ENCODE assay signal across 20 cellular contexts in the genomic region with DNA sequence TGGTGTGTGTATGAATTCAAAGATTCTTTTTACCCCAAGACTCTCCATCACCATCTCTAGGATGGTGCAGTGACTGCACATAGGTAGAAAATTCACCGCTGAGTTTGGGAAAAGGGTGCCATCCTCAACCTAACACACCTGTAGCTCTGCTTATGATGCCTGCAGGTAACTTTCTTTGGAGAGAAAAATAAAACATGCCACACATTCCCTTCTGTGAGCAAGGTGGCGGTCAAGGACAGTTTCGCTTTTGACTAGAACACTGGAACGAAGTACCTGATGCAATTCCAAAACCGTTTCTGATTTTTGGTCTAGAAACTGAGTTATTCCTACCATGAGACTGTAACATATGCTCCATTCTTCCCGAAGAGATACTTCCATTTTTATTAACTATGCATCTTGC.
A peak's percentile ranks its signal among the peaks of the same experiment; 100 is the strongest.
DNase-seq lines count a peak whose midpoint lies in the region; ATAC-seq, FAIRE-seq and TF ChIP-seq lines count a peak whose summit lies in the region.
"Had no signal": no experiment of that assay in that cellular context is flagged by ENCODE, and none has a peak within 500 bp of the region (broad histone marks: within the 10 kb centered on the region; RNA-seq: fewer than 3 reads in every experiment).

No MANE protein-coding gene starts in this region.

- H3K79me2 ChIP-seq in parathyroid adenoma, result no peaks in the 10 kb centered on the region

- H3K27me3 ChIP-seq in RWPE2 (ENCODE audit: insufficient read depth, poor library complexity, severe bottlenecking) (no peaks in the 10 kb centered on the region), parathyroid adenoma (ENCODE audit: control insufficient read depth, insufficient read depth, low read length) (no peaks in the 10 kb centered on the region)
- H3K27me3 ChIP-seq: Peyer's patch, SJSA1 had no signal

- in situ Hi-C loops in GM13976 (cut with MboI; ENCODE audit: low sequenced_read_pairs, unreplicated experiment), result no loop called here

- H3K4me2 ChIP-seq in A549 (0 out of 3 replicates have a peak overlapping the region, but pooled peaks have one; percentile 18), parathyroid adenoma (ENCODE audit: low read length) (peak overlapping the region; percentile 40)

- H3K27ac ChIP-seq in A549 (no peak overlapping the region), RWPE2 (ENCODE audit: poor library complexity, severe bottlenecking) (no peak overlapping the region), kidney (ENCODE audit: low read depth in 2 of 2, low read length in 2 of 2) (no peak overlapping the region), parathyroid adenoma (no peak overlapping the region), substantia nigra (ENCODE audit: low read depth, low read length, poor library complexity, severe bottlenecking) (no peak overlapping the region)
- H3K27ac ChIP-seq: Peyer's patch, SJSA1 had no signal

- H3K9me3 ChIP-seq in A549 (no peaks in the 10 kb centered on the region), RWPE2 (ENCODE audit: severe bottlenecking) (no peaks in the 10 kb centered on the region), kidney (ENCODE audit: control insufficient read depth in 1 of 2, low read length in 2 of 2) (no peaks in the 10 kb centered on the region), parathyroid adenoma (ENCODE audit: control insufficient read depth, low read length) (no peaks in the 10 kb centered on the region)
- H3K9me3 ChIP-seq: Peyer's patch had no signal

- no peak overlapping the region for H2AFZ ChIP-seq in parathyroid adenoma

- H3K9ac ChIP-seq in kidney (ENCODE audit: low read length in 2 of 2) (no peak overlapping the region), parathyroid adenoma (no peak overlapping the region)

- ATAC-seq in A549 (no peak), RWPE2 (ENCODE audit: low read depth) (no peak), HG03108 (IDR thresholded peaks at IDR 0.05; ENCODE audit: unreplicated experiment) (no peak), GM21381 (IDR thresholded peaks at IDR 0.05; ENCODE audit: unreplicated experiment) (no peak)
- ATAC-seq: Right ventricle myocardium inferior had no signal

- 23% methylated on average over 6 of the region's 6 CpGs for WGBS in A549 (ENCODE audit: missing lambda C conversion rate)

- POLR2A ChIA-PET in A549 (lab: Yijun Ruan, JAX), result no interaction called here

- CTCF ChIA-PET in A549 (lab: Yijun Ruan, JAX), result no interaction called here

- DNase-seq in A549 (ENCODE audit: low read depth in 1 of 2, low spot score in 1 of 2) (no peak), RWPE2 (ENCODE audit: low spot score) (no peak), kidney (no peak), substantia nigra (lab: John Stamatoyannopoulos, UW) (no peak), GM13976 (ENCODE audit: low spot score) (no peak)
- DNase-seq: GOT3, NCI-H1092 treated with DMSO at 0.1 percent for 48 hours, NCI-H1436 treated with DMSO at 0.1 percent for 48 hours, NCI-H2029, NCI-H2227 treated with DMSO at 0.1 percent for 48 hours, NCI-H510A, Peyer's patch had no signal

- FAIRE-seq in A549 (lab: Jason Lieb, UNC), result no peak
- FAIRE-seq in kidney (lab: Jason Lieb, UNC), result no peak
- FAIRE-seq: G401.6, GM12892, GM18507 had no signal

- H3K4me3 ChIP-seq in A549 (no peak overlapping the region), RWPE2 (ENCODE audit: severe bottlenecking) (no peak overlapping the region), kidney (ENCODE audit: low read length in 2 of 2) (no peak overlapping the region), parathyroid adenoma (ENCODE audit: low read depth, low read length) (no peak overlapping the region)
- H3K4me3 ChIP-seq: Peyer's patch, SJSA1 had no signal

- no peak for TF ChIP-seq EP300 in A549 (IDR thresholded peaks at IDR 0.05)

- TF ChIP-seq CTCF in A549 (IDR thresholded peaks at IDR 0.05), result no peak
- peak; percentile 11 for TF ChIP-seq CTCF in RWPE2 (IDR thresholded peaks at IDR 0.05; ENCODE audit: poor library complexity, severe bottlenecking)
- TF ChIP-seq CTCF in kidney (IDR thresholded peaks at IDR 0.05; ENCODE audit: borderline replicate concordance, extremely low read depth, insufficient read depth), result peak; percentile 24
- no peak for TF ChIP-seq CTCF in parathyroid adenoma (IDR thresholded peaks at IDR 0.05)
- TF ChIP-seq CTCF in GM13976 (IDR thresholded peaks at IDR 0.05; ENCODE audit: borderline replicate concordance, control extremely low read depth, extremely low read depth, insufficient read depth, missing control alignments), result no peak

- no peak for TF ChIP-seq RAD21 in A549 (conservative IDR thresholded peaks at IDR 0.05 in 1 of 2, IDR thresholded peaks at IDR 0.05 in 1 of 2)

- no peak for TF ChIP-seq POLR2A in A549 (IDR thresholded peaks at IDR 0.05; ENCODE audit: low read length)

- intact Hi-C loops in kidney (cut with DNase I), result no loop called here

- H3K36me3 ChIP-seq in RWPE2 (ENCODE audit: low read depth) (no peaks in the 10 kb centered on the region), kidney (ENCODE audit: control insufficient read depth in 1 of 2, insufficient read depth in 2 of 2, low read length in 2 of 2) (no peaks in the 10 kb centered on the region), parathyroid adenoma (ENCODE audit: control insufficient read depth, insufficient read depth, low read length) (no peaks in the 10 kb centered on the region)
- H3K36me3 ChIP-seq: Peyer's patch, SJSA1 had no signal

- H3K4me1 ChIP-seq in A549 (no peaks in the 10 kb centered on the region), RWPE2 (ENCODE audit: insufficient read depth, poor library complexity, severe bottlenecking) (no peaks in the 10 kb centered on the region), kidney (ENCODE audit: control insufficient read depth in 1 of 2, insufficient read depth in 1 of 2, low read depth in 1 of 2, low read length in 2 of 2) (no peaks in the 10 kb centered on the region), parathyroid adenoma (peaks cover 4% of the 10 kb centered on the region)
- H3K4me1 ChIP-seq: Peyer's patch, SJSA1 had no signal

TF ChIP-seq in A549, 52 proteins besides CTCF, POLR2A, EP300 and RAD21:
- TF ChIP-seq FOSL2 (IDR thresholded peaks at IDR 0.05), result no peak
- no peak for TF ChIP-seq FOSL2 (CRISPR knock-in tag; IDR thresholded peaks at IDR 0.05)
- TF ChIP-seq, protein P1, sequence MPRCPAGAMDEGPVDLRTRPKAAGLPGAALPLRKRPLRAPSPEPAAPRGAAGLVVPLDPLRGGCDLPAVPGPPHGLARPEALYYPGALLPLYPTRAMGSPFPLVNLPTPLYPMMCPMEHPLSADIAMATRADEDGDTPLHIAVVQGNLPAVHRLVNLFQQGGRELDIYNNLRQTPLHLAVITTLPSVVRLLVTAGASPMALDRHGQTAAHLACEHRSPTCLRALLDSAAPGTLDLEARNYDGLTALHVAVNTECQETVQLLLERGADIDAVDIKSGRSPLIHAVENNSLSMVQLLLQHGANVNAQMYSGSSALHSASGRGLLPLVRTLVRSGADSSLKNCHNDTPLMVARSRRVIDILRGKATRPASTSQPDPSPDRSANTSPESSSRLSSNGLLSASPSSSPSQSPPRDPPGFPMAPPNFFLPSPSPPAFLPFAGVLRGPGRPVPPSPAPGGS (IDR thresholded peaks at IDR 0.05), result no peak

Comparison
In these comparisons a context has a peak if more than half of its experiments do, and no peak if none do; other contexts are left out.
1. CTCF ChIP-seq: peak in RWPE2 (single experiment) and kidney (single experiment); none in A549 (single experiment), parathyroid adenoma (single experiment) and GM13976 (single experiment).